Comparison of ENCODE assay signal across 8 cellular contexts in the genomic region with DNA sequence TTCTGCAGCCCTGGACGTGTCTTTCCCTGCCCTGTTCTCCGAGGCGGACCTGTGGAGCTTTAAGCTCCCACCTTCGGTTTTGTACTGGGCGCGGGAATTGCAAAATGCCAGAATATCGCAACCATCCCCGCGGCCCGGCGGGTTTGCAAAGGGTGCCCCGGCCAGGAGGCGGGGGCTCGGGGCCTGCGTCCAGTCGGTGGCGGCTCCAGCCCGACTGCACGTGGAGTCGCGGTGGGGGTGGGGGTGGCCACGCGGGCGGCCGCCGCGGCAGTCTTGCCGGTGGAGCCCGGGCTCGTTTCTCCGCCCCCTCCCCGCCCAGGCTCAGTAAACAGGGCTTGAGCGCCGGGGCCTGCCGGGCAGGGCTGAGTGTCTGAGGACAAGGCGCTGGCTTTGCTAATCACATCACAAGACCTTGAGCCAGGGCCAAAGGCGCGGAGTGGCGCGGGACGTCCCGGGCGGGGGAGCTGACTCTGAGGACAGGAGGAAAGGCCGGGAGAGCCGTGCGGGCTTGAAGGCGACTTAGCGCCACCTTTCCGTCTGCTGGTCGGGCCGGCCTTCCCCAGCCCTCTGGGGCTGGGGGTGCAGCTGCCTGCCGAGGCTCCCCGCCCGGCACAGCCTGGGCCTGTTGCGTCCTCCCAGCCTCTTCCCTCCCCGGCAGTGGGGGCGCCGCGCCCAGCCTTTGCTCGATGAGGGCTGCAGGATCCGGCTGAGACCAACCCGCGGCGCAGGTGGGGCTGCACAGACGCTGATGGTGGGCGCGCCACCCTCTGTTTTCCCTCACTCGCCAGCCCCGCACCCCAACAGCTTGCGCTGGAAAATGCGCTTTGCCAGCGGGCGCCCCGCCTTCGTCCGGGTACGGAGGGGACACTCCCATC. TPM values are rescaled to one million over a fixed set of nuclear protein-coding genes. Genes with fewer than 3 reads are reported as not detected.
DNase-seq lines count a peak whose midpoint lies in the region; ATAC-seq and TF ChIP-seq lines count a peak whose summit lies in the region.

No MANE protein-coding gene starts in this region.

- TF ChIP-seq CTCF in Panc1 (IDR thresholded peaks at IDR 0.05) (peak; percentile 62), fibroblast of pulmonary artery (IDR thresholded peaks at IDR 0.05; ENCODE audit: low read length, missing control alignments) (no peak)

- H3K4me1 ChIP-seq in Panc1 (ENCODE audit: control insufficient read depth, insufficient read depth, low read length): peaks cover 21% of the 10 kb centered on the region

- intact Hi-C loops in Panc1 (cut with micrococcal nuclease; ENCODE audit: unreplicated experiment): loop anchor here (2.0 to 10.0 kb wide), 4 partner anchors 202 to 400 kb away; no protein-coding TSS in a partner anchor

- H3K9me3 Mint-ChIP-seq in natural killer cell treated with Interleukin-12 subunit alpha and Interleukin-12 subunit beta and Interleukin-15 and Interleukin-18, amount 100 ng/mL, for 72 hours: no peaks in the 10 kb centered on the region
- no peaks in the 10 kb centered on the region for H3K9me3 Mint-ChIP-seq in stimulated activated naive CD8-positive, alpha-beta T cell treated with anti-CD3 and anti-CD28 coated beads, Interleukin-15, Interleukin-2, amounts not matched to agents 100 ng/mL and 50 ng/mL, for 24 hours

- peaks cover 39 to 43% of the 10 kb centered on the region in 2 donors for H3K4me1 Mint-ChIP-seq in natural killer cell treated with Interleukin-12 subunit alpha and Interleukin-12 subunit beta and Interleukin-15 and Interleukin-18, amount 100 ng/mL, for 72 hours (ENCODE audit: low read depth in 2 of 2)
- peaks cover 35% of the 10 kb centered on the region for H3K4me1 Mint-ChIP-seq in stimulated activated naive CD8-positive, alpha-beta T cell treated with anti-CD3 and anti-CD28 coated beads, Interleukin-15, Interleukin-2, amounts not matched to agents 100 ng/mL and 50 ng/mL, for 24 hours (ENCODE audit: low read depth)

- peak overlapping the region; percentile 53 to 72 for H3K27ac Mint-ChIP-seq in natural killer cell treated with Interleukin-12 subunit alpha and Interleukin-12 subunit beta and Interleukin-15 and Interleukin-18, amount 100 ng/mL, for 72 hours
- peak overlapping the region; percentile 89 for H3K27ac Mint-ChIP-seq in stimulated activated naive CD8-positive, alpha-beta T cell treated with anti-CD3 and anti-CD28 coated beads, Interleukin-15, Interleukin-2, amounts not matched to agents 100 ng/mL and 50 ng/mL, for 24 hours

- POLR2A ChIA-PET in Panc1 (lab: Charles Lee): interaction anchor here (0.5 to 1.3 kb wide), 7 partner anchors 32 to 416 kb away, joined by 3 to 11 read pairs (median 5); no protein-coding TSS in a partner anchor

- peak overlapping the region; percentile 76 to 90 for H3K4me3 ChIP-seq in Panc1 (ENCODE audit: low read depth in 2 of 2, low read length in 2 of 2)
- H3K4me3 ChIP-seq in fibroblast of pulmonary artery (replicated peaks; ENCODE audit: low read depth, low read length): peak overlapping the region; percentile 72

- H3K27ac ChIP-seq in Panc1 (ENCODE audit: low read length): peak overlapping the region; percentile 83

- CTCF ChIA-PET in Panc1 (lab: Charles Lee): interaction anchor here (0.6 to 0.7 kb wide), 4 partner anchors 24 to 326 kb away, joined by 3 to 10 read pairs (median 4); no protein-coding TSS in a partner anchor

- H3K36me3 Mint-ChIP-seq in natural killer cell treated with Interleukin-12 subunit alpha and Interleukin-12 subunit beta and Interleukin-15 and Interleukin-18, amount 100 ng/mL, for 72 hours: peaks cover 10% of the 10 kb centered on the region
- peaks cover 37% of the 10 kb centered on the region for H3K36me3 Mint-ChIP-seq in stimulated activated naive CD8-positive, alpha-beta T cell treated with anti-CD3 and anti-CD28 coated beads, Interleukin-15, Interleukin-2, amounts not matched to agents 100 ng/mL and 50 ng/mL, for 24 hours (ENCODE audit: low read depth)

- no TSS peak for BruUV-seq in Panc1 (replicated peaks; lab: Mats Ljungman, UMichigan)

- H3K9me3 ChIP-seq in Panc1 (ENCODE audit: control insufficient read depth, insufficient read depth, low read depth, low read length): no peaks in the 10 kb centered on the region

- DNase-seq in AG20443 (ENCODE audit: low spot score): peak; percentile 80
- peak in 74 of 76 experiments; percentile 16 to 87 (median 76) for DNase-seq in HUDEP-2 (lab: John Stamatoyannopoulos, UW; ENCODE audit: unreplicated experiment in 76 of 76)
- no peak for DNase-seq in Panc1 (ENCODE audit: low read depth, low spot score)
- peak; percentile 49 for DNase-seq in activated T-helper 9 cell treated with anti-CD3 and anti-CD28 coated beads, Interleukin-2, amount 50 U/mL, for 16 hours (ENCODE audit: low read depth)
- DNase-seq in fibroblast of pulmonary artery (ENCODE audit: low read depth): peak; percentile 89
- peak; percentile 72 for DNase-seq in natural killer cell treated with Interleukin-12 subunit alpha and Interleukin-12 subunit beta and Interleukin-15 and Interleukin-18, amount 100 ng/mL, for 72 hours (ENCODE audit: low spot score)

- in situ Hi-C loops in Panc1 (cut with HindIII; ENCODE audit: low pct_unique_long_range_greater_than_20kb, low sequenced_read_pairs): no loop called here

- no peaks in the 10 kb centered on the region for H3K27me3 Mint-ChIP-seq in natural killer cell treated with Interleukin-12 subunit alpha and Interleukin-12 subunit beta and Interleukin-15 and Interleukin-18, amount 100 ng/mL, for 72 hours
- no peaks in the 10 kb centered on the region for H3K27me3 Mint-ChIP-seq in stimulated activated naive CD8-positive, alpha-beta T cell treated with anti-CD3 and anti-CD28 coated beads, Interleukin-15, Interleukin-2, amounts not matched to agents 100 ng/mL and 50 ng/mL, for 24 hours

- no peaks in the 10 kb centered on the region for H3K27me3 ChIP-seq in Panc1 (ENCODE audit: control insufficient read depth, insufficient read depth, low read length)

- ATAC-seq in GM19035 (IDR thresholded peaks at IDR 0.05; ENCODE audit: unreplicated experiment): peak; percentile 26
- peak; percentile 63 for ATAC-seq in Panc1
- peak; percentile 21 to 37 for ATAC-seq in natural killer cell treated with Interleukin-12 subunit alpha and Interleukin-12 subunit beta and Interleukin-15 and Interleukin-18, amount 100 ng/mL, for 72 hours

- H3K36me3 ChIP-seq in Panc1 (ENCODE audit: control insufficient read depth, insufficient read depth, low read length): peaks cover 14% of the 10 kb centered on the region

- H3K4me3 Mint-ChIP-seq in natural killer cell treated with Interleukin-12 subunit alpha and Interleukin-12 subunit beta and Interleukin-15 and Interleukin-18, amount 100 ng/mL, for 72 hours: peak overlapping the region; percentile 84
- peak overlapping the region; percentile 84 for H3K4me3 Mint-ChIP-seq in stimulated activated naive CD8-positive, alpha-beta T cell treated with anti-CD3 and anti-CD28 coated beads, Interleukin-15, Interleukin-2, amounts not matched to agents 100 ng/mL and 50 ng/mL, for 24 hours

RNA-seq across cellular contexts. Expression of gene ZFP36L2, which starts 0.8 kb away (rescaled TPM):
- total RNA-seq in Panc1 (2021; ENCODE audit: unreplicated experiment): 46.3 TPM
- polyA plus RNA-seq in Panc1 (2012; ENCODE audit: insufficient read length): 29.3 TPM
- total RNA-seq in natural killer cell treated with Interleukin-12 subunit alpha and Interleukin-12 subunit beta and Interleukin-15 and Interleukin-18, amount 100 ng/mL, for 72 hours: 10 to 100 TPM; 22.3 to 24.7 TPM
